In the genomic region with DNA sequence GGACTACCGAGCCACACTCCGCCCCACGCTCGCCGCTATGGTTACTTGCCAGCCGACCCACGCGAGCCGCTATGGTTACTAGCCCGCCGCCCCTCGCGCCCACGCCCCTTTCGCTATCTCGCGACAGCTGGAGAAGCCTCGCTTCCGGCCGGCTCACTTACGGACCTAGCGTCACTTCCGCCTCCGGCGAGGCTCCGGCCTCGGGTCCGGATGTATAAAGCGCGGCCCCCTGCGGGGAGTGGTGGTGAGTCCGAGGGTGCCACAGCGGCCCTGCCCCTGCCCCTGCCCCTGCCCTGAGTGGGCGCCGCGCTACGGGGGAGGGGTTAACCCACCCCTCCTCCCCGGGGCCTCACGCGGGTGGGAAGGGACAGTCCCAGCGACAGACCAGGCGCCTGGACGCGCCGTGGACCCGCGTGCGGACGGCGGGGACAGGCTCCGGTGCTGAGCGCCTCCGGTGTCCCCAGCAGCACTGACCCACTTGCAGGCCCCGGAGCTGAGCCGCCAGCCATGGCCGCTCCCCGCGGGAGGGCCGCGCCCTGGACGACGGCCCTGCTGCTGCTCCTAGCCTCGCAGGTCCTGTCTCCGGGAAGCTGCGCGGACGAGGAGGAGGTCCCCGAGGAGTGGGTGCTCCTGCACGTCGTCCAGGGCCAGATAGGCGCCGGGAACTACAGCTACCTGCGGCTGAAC, we compare ENCODE assay signal across 8 cellular contexts. TPM values are rescaled to one million over a fixed set of nuclear protein-coding genes. Genes with fewer than 3 reads are reported as not detected.
A peak's percentile ranks its signal among the peaks of the same experiment; 100 is the strongest.
DNase-seq lines count a peak whose midpoint lies in the region; ATAC-seq and TF ChIP-seq lines count a peak whose summit lies in the region.

A gene (plus strand): TSS at position 174 of the 687 bp plus-strand sequence. CDS start 334 bp downstream, at position 508.
A gene (minus strand): TSS at position 77 of the 687 bp plus-strand sequence. CDS start 13,024 bp downstream, outside the sequence.

- peaks cover 36% of the 10 kb centered on the region for H3K4me1 Mint-ChIP-seq in activated CD4-positive, alpha-beta T cell treated with anti-CD3 and anti-CD28 coated beads for 36 hours

- DNase-seq in Ammon's horn (ENCODE audit: low spot score): peak; percentile 96
- DNase-seq in NCI-H510A treated with DMSO at 0.1 percent for 48 hours (lab: John Stamatoyannopoulos, UW): peak; percentile 73
- peak; percentile 99 for DNase-seq in activated CD4-positive, alpha-beta T cell treated with anti-CD3 and anti-CD28 coated beads for 36 hours
- DNase-seq in choroid plexus epithelial cell (ENCODE audit: low read depth): peak; percentile 96
- peak; percentile 97 for DNase-seq in kidney tubule cell (ENCODE audit: low spot score)
- peak; percentile 95 to 99 (median 98) for DNase-seq in stimulated activated CD4-positive, alpha-beta T cell treated with anti-CD3 and anti-CD28 coated beads, Interleukin-1b, Interleukin-23, amount 100 ng/mL, for 24 hours (ENCODE audit: low read depth in 4 of 4, low spot score in 1 of 4)

- H3K9me3 Mint-ChIP-seq in activated CD4-positive, alpha-beta T cell treated with anti-CD3 and anti-CD28 coated beads for 36 hours (ENCODE audit: low read depth): no peaks in the 10 kb centered on the region

- intact Hi-C loops in activated CD4-positive, alpha-beta T cell treated with anti-CD3 and anti-CD28 coated beads for 36 hours (cut with DNase I, micrococcal nuclease): loop anchor here (1.0 to 5.0 kb wide), 13 partner anchors 20 to 882 kb away; a partner anchor contains a TSS

- TF ChIP-seq POLR2A in GM19193 (IDR thresholded peaks at IDR 0.05; ENCODE audit: extremely low read depth, insufficient read depth, insufficient read length): peak; percentile 91

- H3K27me3 Mint-ChIP-seq in activated CD4-positive, alpha-beta T cell treated with anti-CD3 and anti-CD28 coated beads for 36 hours: no peaks in the 10 kb centered on the region

- H3K27ac Mint-ChIP-seq in activated CD4-positive, alpha-beta T cell treated with anti-CD3 and anti-CD28 coated beads for 36 hours: peak within 1 kb of the TSS; percentile 88

- no peak for TF ChIP-seq CTCF in choroid plexus epithelial cell (conservative IDR thresholded peaks at IDR 0.05; ENCODE audit: low read depth, low read length)

- peaks cover 34% of the 10 kb centered on the region for H3K36me3 Mint-ChIP-seq in activated CD4-positive, alpha-beta T cell treated with anti-CD3 and anti-CD28 coated beads for 36 hours (ENCODE audit: low read depth)

- POLR2A ChIA-PET in activated CD4-positive, alpha-beta T cell treated with anti-CD3 and anti-CD28 coated beads for 36 hours (lab: Charles Lee): interaction anchor here (0.8 to 2.3 kb wide), 6 partner anchors 8 to 172 kb away, joined by 3 to 14 read pairs (median 4); a partner anchor contains a TSS

- H3K4me3 ChIP-seq in choroid plexus epithelial cell (ENCODE audit: low read depth, low read length): peak within 1 kb of the TSS; percentile 98

- ATAC-seq in HG03439 (IDR thresholded peaks at IDR 0.05; ENCODE audit: unreplicated experiment): peak; percentile 94
- ATAC-seq in activated CD4-positive, alpha-beta T cell treated with anti-CD3 and anti-CD28 coated beads for 36 hours: peak; percentile 92

- peak within 1 kb of the TSS; percentile 88 for H3K4me3 Mint-ChIP-seq in activated CD4-positive, alpha-beta T cell treated with anti-CD3 and anti-CD28 coated beads for 36 hours

- CTCF ChIA-PET in activated CD4-positive, alpha-beta T cell treated with anti-CD3 and anti-CD28 coated beads for 36 hours (lab: Charles Lee): interaction anchor here (1.1 to 6.1 kb wide), 2 partner anchors 10 to 17 kb away, joined by 3 to 60 read pairs; no protein-coding TSS in a partner anchor

RNA-seq across cellular contexts. Expression of the first gene that starts in this region (rescaled TPM):
- 10 to 100 TPM; 14.7 to 15.6 TPM for total RNA-seq in activated CD4-positive, alpha-beta T cell treated with anti-CD3 and anti-CD28 coated beads for 36 hours

RNA-seq across cellular contexts. Expression of the second gene that starts in this region (rescaled TPM):
- 10 to 100 TPM; 34.3 to 36.2 TPM for total RNA-seq in activated CD4-positive, alpha-beta T cell treated with anti-CD3 and anti-CD28 coated beads for 36 hours

Comparison
In these comparisons a context has a peak if more than half of its experiments do, and no peak if none do; other contexts are left out.
1. Peak in every context shown above with its lines: DNase-seq, ATAC-seq and H3K4me3 ChIP-seq.